Comparison of ENCODE assay signal across 10 cellular contexts in genomic region chr14:103155013-103155412, GRCh38. TPM values are rescaled to one million over a fixed set of nuclear protein-coding genes. Genes with fewer than 3 reads are reported as not detected.
DNase-seq lines count a peak whose midpoint lies in the region; ATAC-seq, FAIRE-seq and TF ChIP-seq lines count a peak whose summit lies in the region.
"Had no signal": no experiment of that assay in that cellular context is flagged by ENCODE, and none has a peak within 500 bp of the region (broad histone marks: within the 10 kb centered on the region; RNA-seq: fewer than 3 reads in every experiment).

No MANE protein-coding gene starts in this region.

- peaks cover 0 to 4% of the 10 kb centered on the region in 2 donors for H3K4me1 ChIP-seq in lung (ENCODE audit: control insufficient read depth in 2 of 2, insufficient read depth in 2 of 2, low read length in 2 of 2)

- H3K27me3 ChIP-seq in lung (ENCODE audit: control insufficient read depth, insufficient read depth), result no peaks in the 10 kb centered on the region

- TF ChIP-seq CTCF in lung (IDR thresholded peaks at IDR 0.05; ENCODE audit: control extremely low read depth, extremely low read depth), result no peak

- peak; percentile 77 for ATAC-seq in lung (ENCODE audit: insufficient read depth, low FRiP score)
- ATAC-seq in GM18909 (IDR thresholded peaks at IDR 0.05; ENCODE audit: poor library complexity, unreplicated experiment), result no peak

- no peak overlapping the region for H3K27ac ChIP-seq in lung (ENCODE audit: low read depth in 1 of 2, low read length in 1 of 2)

- no peaks in the 10 kb centered on the region for H3K9me3 ChIP-seq in lung (ENCODE audit: control insufficient read depth in 2 of 2, insufficient read depth in 1 of 2, low read length in 1 of 2)

- no peak for FAIRE-seq in GM12892 (lab: Jason Lieb, UNC)

- H3K36me3 ChIP-seq in lung (ENCODE audit: control insufficient read depth in 2 of 2, insufficient read depth in 2 of 2, low read length in 2 of 2), result no peaks in the 10 kb centered on the region

- no peak for TF ChIP-seq POLR2A in GM12892 (IDR thresholded peaks at IDR 0.05; ENCODE audit: low read depth, low read length)

- DNase-seq in AG20443 (ENCODE audit: low spot score) (peak; percentile 97), M059J (ENCODE audit: low read depth) (peak; percentile 85), cerebellum (ENCODE audit: low spot score) (peak; percentile 30), lung (ENCODE audit: low spot score) (peak; percentile 60), retina (no peak), GM12892 (ENCODE audit: insufficient read length) (no peak), NCI-H1930 (lab: John Stamatoyannopoulos, UW) (no peak)
- DNase-seq: activated CD4-positive, alpha-beta T cell treated with anti-CD3 and anti-CD28 coated beads, Interleukin-2, amount 10 ng/mL, durations not matched to agents 24 days and 14 days; CD4-positive, CD25-positive, alpha-beta regulatory T cell had no signal

- H3K4me3 ChIP-seq in lung, result no peak overlapping the region

- 45 to 62% methylated on average over 6 of the region's 6 CpGs for WGBS in lung, 2 donors

RNA-seq across cellular contexts. Expression of gene TNFAIP2, which starts 31.8 kb away (rescaled TPM):
- 89.3 and 135 TPM in 2 replicates for total RNA-seq in M059J (2014; rRNA removed; shearing (Covaris generic))
- total RNA-seq in cerebellum (8.6 TPM), lung (100 to 1,000 TPM in 1 of 2 donors, 10 to 100 TPM in 1; 65.6 to 192 TPM)
- 100 to 1,000 TPM; 260 to 519 TPM for polyA plus RNA-seq in lung
- 71.3 TPM for polyA plus RNA-seq in GM12892 (2012; ENCODE audit: missing spikeins)
- polyA plus RNA-seq: CD4-positive, CD25-positive, alpha-beta regulatory T cell had no signal

Comparison
In these comparisons a context has a peak if more than half of its experiments do, and no peak if none do; other contexts are left out.
1. DNase-seq: peak in AG20443 (single experiment), M059J (single experiment), cerebellum (single experiment) and lung (single experiment); none in retina (single experiment), GM12892 (single experiment) and NCI-H1930 (0 of 2).